8 cellular contexts compared by ENCODE assay signal in genomic region chr7:107501593-107501992, GRCh38. TPM values are rescaled to one million over a fixed set of nuclear protein-coding genes. Genes with fewer than 3 reads are reported as not detected.
DNase-seq lines count a peak whose midpoint lies in the region; ATAC-seq and TF ChIP-seq lines count a peak whose summit lies in the region.

No MANE protein-coding gene starts in this region.

- H3K4me3 ChIP-seq in BJ (ENCODE audit: low read depth, low read length) = no peak overlapping the region
- no peak overlapping the region for H3K4me3 ChIP-seq in GM12875 (ENCODE audit: low read depth, low read length)
- H3K4me3 ChIP-seq in OCI-LY7 (ENCODE audit: low read depth, low read length, poor library complexity, severe bottlenecking) = no peak overlapping the region
- no peak overlapping the region for H3K4me3 ChIP-seq in endodermal cell (ENCODE audit: low read length)
- no peak overlapping the region for H3K4me3 ChIP-seq in tibial artery

- no peaks in the 10 kb centered on the region for H3K9me3 ChIP-seq in OCI-LY7 (ENCODE audit: low read length)
- H3K9me3 ChIP-seq in endodermal cell (ENCODE audit: control insufficient read depth, low read length) = no peaks in the 10 kb centered on the region
- no peaks in the 10 kb centered on the region for H3K9me3 ChIP-seq in tibial artery

- peaks cover 7% of the 10 kb centered on the region for H3K4me1 Mint-ChIP-seq in endodermal cell
- peaks cover 2% of the 10 kb centered on the region for H3K4me1 Mint-ChIP-seq in progenitor cell of endocrine pancreas (ENCODE audit: low read depth)

- POLR2A ChIA-PET in BJ (lab: Charles Lee) (no interaction called here), OCI-LY7 (lab: Charles Lee) (interaction anchor here (0.6 to 1.9 kb wide), 5 partner anchors 10 to 1253 kb away, joined by 3 to 6 read pairs (median 4); no protein-coding TSS in a partner anchor)

- H3K27me3 Mint-ChIP-seq in endodermal cell (ENCODE audit: insufficient read depth) = no peaks in the 10 kb centered on the region
- H3K27me3 Mint-ChIP-seq in progenitor cell of endocrine pancreas = no peaks in the 10 kb centered on the region

- DNase-seq in BJ (ENCODE audit: low read depth) = peak; percentile 6
- peak; percentile 41 for DNase-seq in OCI-LY7 (ENCODE audit: low spot score)
- peak; percentile 61 for DNase-seq in endodermal cell
- no peak for DNase-seq in progenitor cell of endocrine pancreas (ENCODE audit: low spot score, unreplicated experiment)
- no peak for DNase-seq in NCI-H128 (lab: John Stamatoyannopoulos, UW; ENCODE audit: unreplicated experiment)
- no peak for DNase-seq in tibial artery

- no peak for ATAC-seq in HG03520 (IDR thresholded peaks at IDR 0.05; ENCODE audit: unreplicated experiment)

- no TSS peak for BruUV-seq in OCI-LY7 (replicated peaks; lab: Mats Ljungman, UMichigan)

- H3K4me1 ChIP-seq in OCI-LY7 (ENCODE audit: insufficient read depth, low read length, poor library complexity, severe bottlenecking) (no peaks in the 10 kb centered on the region), endodermal cell (ENCODE audit: control insufficient read depth, insufficient read depth, low read length) (no peaks in the 10 kb centered on the region), tibial artery (peaks cover 0 to 7% (median 0%) of the 10 kb centered on the region in 4 donors)

- H3K9me2 ChIP-seq in OCI-LY7 (ENCODE audit: insufficient read depth, low read length) = no peaks in the 10 kb centered on the region

- no peak overlapping the region for H3K4me2 ChIP-seq in OCI-LY7 (ENCODE audit: low read length)

- H3K9me3 Mint-ChIP-seq in endodermal cell (peaks cover 2% of the 10 kb centered on the region), progenitor cell of endocrine pancreas (ENCODE audit: low read depth) (peaks cover 19% of the 10 kb centered on the region)

- 83% methylated on average over 1 of the region's 1 CpG; no CpG with 5 or more reads in 1 of the 2 experiments for WGBS in endodermal cell (ENCODE audit: insufficient coverage in 1 of 2, insufficient read length in 1 of 2), 2 experiments

- H3K9ac ChIP-seq in endodermal cell (ENCODE audit: extremely low read depth, low read length, poor library complexity, severe bottlenecking) = no peak overlapping the region

- intact Hi-C loops in OCI-LY7 (cut with micrococcal nuclease; ENCODE audit: unreplicated experiment) (loop anchor here (1.0 kb wide), 1 partner anchor 299 kb away; no protein-coding TSS in a partner anchor), tibial artery (cut with DNase I; ENCODE audit: low total_unique reads) (no loop called here)

- H3K27me3 ChIP-seq in BJ (ENCODE audit: control insufficient read depth, insufficient read depth, low read length) = no peaks in the 10 kb centered on the region
- no peaks in the 10 kb centered on the region for H3K27me3 ChIP-seq in endodermal cell (ENCODE audit: control insufficient read depth, insufficient read depth, low read length, poor library complexity, severe bottlenecking)
- no peaks in the 10 kb centered on the region for H3K27me3 ChIP-seq in tibial artery

- no peaks in the 10 kb centered on the region; the same call in 1 of the 2 replicates for H3K36me3 ChIP-seq in BJ (ENCODE audit: control insufficient read depth, insufficient read depth, low read length)
- no peaks in the 10 kb centered on the region for H3K36me3 ChIP-seq in OCI-LY7 (ENCODE audit: insufficient read depth, low read length)
- H3K36me3 ChIP-seq in endodermal cell (ENCODE audit: control insufficient read depth, insufficient read depth, low read length) = no peaks in the 10 kb centered on the region
- H3K36me3 ChIP-seq in tibial artery = peaks cover 0 to 9% (median 0%) of the 10 kb centered on the region in 3 donors

- H3K79me2 ChIP-seq in OCI-LY7 (ENCODE audit: insufficient read depth, low read depth, low read length) = 0 out of 2 replicates have a peak, but pooled peaks cover 4% of the 10 kb centered on the region

- H2AFZ ChIP-seq in OCI-LY7 (ENCODE audit: low read length) = no peak overlapping the region

- no peak overlapping the region for H3K27ac Mint-ChIP-seq in endodermal cell
- H3K27ac Mint-ChIP-seq in progenitor cell of endocrine pancreas = no peak overlapping the region

- peak; percentile 49 for TF ChIP-seq CTCF in BJ (IDR thresholded peaks at IDR 0.05; ENCODE audit: insufficient read depth, low read depth, low read length)
- peak; percentile 47; the same call in 1 of the 2 replicates for TF ChIP-seq CTCF in GM12875 (IDR thresholded peaks at IDR 0.05; ENCODE audit: borderline replicate concordance, insufficient read depth, low read depth, low read length)
- TF ChIP-seq CTCF in OCI-LY7 (conservative IDR thresholded peaks at IDR 0.05; ENCODE audit: low read length) = peak; percentile 84
- TF ChIP-seq CTCF in endodermal cell (conservative IDR thresholded peaks at IDR 0.05) = peak; percentile 79
- peak; percentile 46 for TF ChIP-seq CTCF in progenitor cell of endocrine pancreas (IDR thresholded peaks at IDR 0.05; ENCODE audit: unreplicated experiment)
- peak in 1 of 2 experiments; percentile 16 for TF ChIP-seq CTCF in tibial artery (IDR thresholded peaks at IDR 0.05)

- CTCF ChIA-PET in BJ (lab: Yijun Ruan, JAX) (interaction anchor here (0.8 to 1.4 kb wide), 3 partner anchors 12 to 295 kb away, joined by 3 to 4 read pairs (median 4); no protein-coding TSS in a partner anchor), OCI-LY7 (lab: Charles Lee; ENCODE audit: unreplicated experiment) (no interaction called here)

- no peak overlapping the region for H3K27ac ChIP-seq in OCI-LY7 (ENCODE audit: low read depth, low read length, poor library complexity, severe bottlenecking)
- H3K27ac ChIP-seq in endodermal cell (ENCODE audit: low read depth, low read length) = no peak overlapping the region
- no peak overlapping the region for H3K27ac ChIP-seq in tibial artery

- no peaks in the 10 kb centered on the region for H4K20me1 ChIP-seq in OCI-LY7 (ENCODE audit: insufficient read depth, low read length)

- H3K36me3 Mint-ChIP-seq in endodermal cell (ENCODE audit: low read depth) = peaks cover 10% of the 10 kb centered on the region
- H3K36me3 Mint-ChIP-seq in progenitor cell of endocrine pancreas (ENCODE audit: insufficient read depth) = peaks cover 23% of the 10 kb centered on the region

- no peak overlapping the region for H3K4me3 Mint-ChIP-seq in endodermal cell
- H3K4me3 Mint-ChIP-seq in progenitor cell of endocrine pancreas (ENCODE audit: low read depth) = no peak overlapping the region

RNA-seq across cellular contexts. Expression of gene GPR22, which starts 31.7 kb away (rescaled TPM):
- polyA plus RNA-seq in BJ (2011; rRNA removed) = not detected in 2 replicates
- polyA minus RNA-seq in BJ (2011; rRNA and poly(A)+ RNA removed) = not detected in 2 replicates
- total RNA-seq in OCI-LY7 (2014; rRNA removed; shearing (Covaris generic)) = not detected in 2 replicates
- total RNA-seq in OCI-LY7 (2022) (not detected in 2 replicates), endodermal cell (not detected), progenitor cell of endocrine pancreas (not detected in 2 replicates)
- polyA plus RNA-seq in endodermal cell (2013, experiment 1 of 2) = 0.82 TPM
- 0.50 TPM for polyA plus RNA-seq in endodermal cell (2013, experiment 2 of 2)

Comparison
In these comparisons a context has a peak if more than half of its experiments do, and no peak if none do; other contexts are left out.
1. DNase-seq: peak in BJ (single experiment), OCI-LY7 (single experiment) and endodermal cell (single experiment); none in progenitor cell of endocrine pancreas (single experiment), NCI-H128 (single experiment) and tibial artery (0 of 2).